In the genomic region with DNA sequence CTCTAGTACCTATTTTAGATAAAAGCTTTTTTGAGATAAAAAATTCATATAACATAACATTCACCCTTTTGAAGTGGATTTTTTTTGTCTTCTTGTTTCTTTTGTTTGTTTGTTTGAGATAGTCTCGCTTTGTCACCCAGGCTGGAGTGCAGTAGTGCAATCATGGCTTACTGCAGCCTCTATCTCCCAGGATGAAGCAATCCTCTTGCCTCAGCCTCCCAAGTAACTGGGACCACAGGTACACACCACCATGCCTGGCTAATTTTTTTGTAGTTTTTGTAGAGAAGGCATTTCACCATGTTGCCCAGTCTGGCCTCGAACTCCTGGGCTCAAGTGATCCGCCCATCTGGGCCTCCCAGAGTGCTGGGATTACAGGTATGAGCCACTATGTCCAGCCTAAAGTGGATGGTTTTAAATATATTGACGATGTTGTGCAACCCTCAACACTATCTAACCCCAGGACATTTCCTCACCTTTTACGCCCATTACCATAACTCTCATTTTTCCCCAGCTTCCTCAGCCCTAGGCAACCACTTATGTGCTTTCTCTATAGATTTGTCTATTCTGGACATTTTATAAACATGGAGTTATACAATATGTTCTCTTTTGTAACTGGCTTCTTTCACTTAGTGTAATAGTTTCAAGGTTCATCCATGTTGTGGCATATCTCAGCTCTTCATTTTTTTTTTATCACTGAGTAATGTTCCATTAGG, we compare ENCODE assay signal across 20 cellular contexts. TPM values are rescaled to one million over a fixed set of nuclear protein-coding genes. Genes with fewer than 3 reads are reported as not detected.
DNase-seq lines count a peak whose midpoint lies in the region; ATAC-seq, FAIRE-seq and TF ChIP-seq lines count a peak whose summit lies in the region.
"Had no signal": no experiment of that assay in that cellular context is flagged by ENCODE, and none has a peak within 500 bp of the region (broad histone marks: within the 10 kb centered on the region; RNA-seq: fewer than 3 reads in every experiment).

No MANE protein-coding gene starts in this region.

- DNase-seq in caudate nucleus (lab: John Stamatoyannopoulos, UW): no peak
- DNase-seq in kidney: peak; percentile 6
- DNase-seq in trophoblast cell: peak; percentile 88 to 93
- no peak for DNase-seq in effector CD4-positive, alpha-beta T cell
- no peak for DNase-seq in kidney tubule cell (ENCODE audit: low spot score)
- DNase-seq in activated naive CD4-positive, alpha-beta T cell treated with anti-CD3 and anti-CD28 coated beads, Interleukin-2, amount 50 U/mL, for 16 hours: no peak
- DNase-seq: ACHN; BE2C; C1 segment of cervical spinal cord; CD4-positive, CD25-positive, alpha-beta regulatory T cell; CD8-positive, alpha-beta memory T cell; COR-L47; GM23248; HCEC 1CT had no signal

- H3K27ac ChIP-seq in caudate nucleus (ENCODE audit: low read depth, low read length) (peak overlapping the region; percentile 97), kidney (ENCODE audit: low read depth in 2 of 2, low read length in 2 of 2) (no peak overlapping the region), trophoblast cell (ENCODE audit: low read depth, low read length) (no peak overlapping the region)
- H3K27ac ChIP-seq: GM23248 had no signal

- no peak overlapping the region for H2BK120ac ChIP-seq in trophoblast cell (ENCODE audit: insufficient read depth, low read length, poor library complexity)

- H3K4me3 ChIP-seq in kidney (ENCODE audit: low read length in 2 of 2): no peak overlapping the region
- no peak overlapping the region for H3K4me3 ChIP-seq in trophoblast cell (ENCODE audit: low read depth, low read length)
- H3K4me3 ChIP-seq: GM23248 had no signal

- no peak overlapping the region for H2BK5ac ChIP-seq in trophoblast cell (ENCODE audit: low read depth, low read length, poor library complexity)

- no CpG with 5 or more reads among the region's 5 CpGs for WGBS in trophoblast cell (ENCODE audit: extremely low coverage, insufficient coverage, insufficient read length)

- no peak for TF ChIP-seq CTCF in kidney (IDR thresholded peaks at IDR 0.05; ENCODE audit: borderline replicate concordance, extremely low read depth, insufficient read depth)

- H3K36me3 ChIP-seq in kidney (ENCODE audit: control insufficient read depth in 1 of 2, insufficient read depth in 2 of 2, low read length in 2 of 2) (no peaks in the 10 kb centered on the region), trophoblast cell (ENCODE audit: control insufficient read depth in 1 of 2, insufficient read depth in 2 of 2, low read length in 2 of 2) (peaks cover 5 to 17% of the 10 kb centered on the region in 2 experiments)
- H3K36me3 ChIP-seq: BE2C had no signal

- no peak overlapping the region for H4K12ac ChIP-seq in trophoblast cell (ENCODE audit: low read depth, low read length)

- no peak overlapping the region for H2BK12ac ChIP-seq in trophoblast cell (ENCODE audit: low read length)

- H3K9ac ChIP-seq in kidney (ENCODE audit: low read length in 2 of 2) (no peak overlapping the region), trophoblast cell (ENCODE audit: low read length) (no peak overlapping the region)
- H3K9ac ChIP-seq: GM23248 had no signal

- no peak overlapping the region for H4K8ac ChIP-seq in trophoblast cell (ENCODE audit: low read depth, low read length)

- H3K9me3 ChIP-seq in kidney (ENCODE audit: control insufficient read depth in 1 of 2, low read length in 2 of 2) (peaks cover 0 to 5% of the 10 kb centered on the region in 2 donors), trophoblast cell (ENCODE audit: insufficient read depth, low read depth, low read length) (no peaks in the 10 kb centered on the region)
- H3K9me3 ChIP-seq: BE2C had no signal

- ATAC-seq in HG02938 (IDR thresholded peaks at IDR 0.05; ENCODE audit: unreplicated experiment): no peak

- H3K79me1 ChIP-seq in trophoblast cell (ENCODE audit: low read length): no peaks in the 10 kb centered on the region

- H3K4ac ChIP-seq in trophoblast cell (ENCODE audit: low read depth, low read length): no peak overlapping the region

- no peak overlapping the region for H2AK5ac ChIP-seq in trophoblast cell (ENCODE audit: low read length)

- H3K79me2 ChIP-seq in trophoblast cell (ENCODE audit: control insufficient read depth, insufficient read depth, low read length, poor library complexity): peaks cover 2% of the 10 kb centered on the region

- no peaks in the 10 kb centered on the region for H3K27me3 ChIP-seq in trophoblast cell (ENCODE audit: insufficient read depth, low read length)
- H3K27me3 ChIP-seq: BE2C had no signal

- intact Hi-C loops in kidney (cut with DNase I): no loop called here

- H3K14ac ChIP-seq in trophoblast cell (ENCODE audit: low read length): no peak overlapping the region

- H3K4me1 ChIP-seq in kidney (ENCODE audit: control insufficient read depth in 1 of 2, insufficient read depth in 1 of 2, low read depth in 1 of 2, low read length in 2 of 2): no peaks in the 10 kb centered on the region
- H3K4me1 ChIP-seq in trophoblast cell (ENCODE audit: control insufficient read depth in 1 of 2, insufficient read depth in 2 of 2, low read length in 2 of 2): no peaks in the 10 kb centered on the region

- H4K91ac ChIP-seq in trophoblast cell (ENCODE audit: low read depth, low read length): no peak overlapping the region

- no peak for FAIRE-seq in kidney (lab: Jason Lieb, UNC)
- FAIRE-seq: A204.1, G401.6, GM12892, GM18507, HTR-8/SVneo had no signal

- H3K4me2 ChIP-seq in trophoblast cell (ENCODE audit: low read length): no peak overlapping the region

- no peak overlapping the region for H3K18ac ChIP-seq in trophoblast cell (ENCODE audit: low read length)

- H3K23ac ChIP-seq in trophoblast cell (ENCODE audit: low read length): no peak overlapping the region

- H2AFZ ChIP-seq in trophoblast cell (ENCODE audit: insufficient read depth, low read length, poor library complexity): no peak overlapping the region
- H2AFZ ChIP-seq: GM23248 had no signal

RNA-seq across cellular contexts. Expression of a gene that starts 38.8 kb away (rescaled TPM):
- total RNA-seq in kidney: 37.3 TPM
- polyA plus RNA-seq in kidney (ENCODE audit: insufficient read depth, low read depth, low replicate concordance): 41.9 TPM
- polyA plus RNA-seq in trophoblast cell (2013): 19.3 and 22.5 TPM in 2 replicates

Comparison
In these comparisons a context has a peak if more than half of its experiments do, and no peak if none do; other contexts are left out.
1. DNase-seq: peak in kidney (single experiment) and trophoblast cell (2 of 2); none in caudate nucleus (0 of 61), effector CD4-positive, alpha-beta T cell (single experiment), kidney tubule cell (single experiment) and activated naive CD4-positive, alpha-beta T cell treated with anti-CD3 and anti-CD28 coated beads, Interleukin-2, amount 50 U/mL, for 16 hours (single experiment).